ENCODE assay signal across 12 cellular contexts in genomic region chr13:74243637-74244526, GRCh38.
A peak's percentile ranks its signal among the peaks of the same experiment; 100 is the strongest.
DNase-seq lines count a peak whose midpoint lies in the region; ATAC-seq and TF ChIP-seq lines count a peak whose summit lies in the region.
"Had no signal": no experiment of that assay in that cellular context is flagged by ENCODE, and none has a peak within 500 bp of the region (broad histone marks: within the 10 kb centered on the region; RNA-seq: fewer than 3 reads in every experiment).

No MANE protein-coding gene starts in this region.

- peak; percentile 53 for DNase-seq in GM03348 (ENCODE audit: low spot score)
- DNase-seq in Peyer's patch = no peak
- DNase-seq in central memory CD8-positive, alpha-beta T cell (ENCODE audit: low spot score in 2 of 2) = no peak
- peak; percentile 49 for DNase-seq in non-pigmented ciliary epithelial cell (ENCODE audit: low read depth)
- no peak for DNase-seq in lower leg skin (ENCODE audit: low spot score in 2 of 2)
- no peak for DNase-seq in MV-4-11 (lab: John Stamatoyannopoulos, UW)
- DNase-seq: amniotic stem cell, gastrocnemius medialis, H7, NCI-H146 had no signal

- H3K27me3 Mint-ChIP-seq in central memory CD8-positive, alpha-beta T cell = no peaks in the 10 kb centered on the region

- H3K27ac ChIP-seq in Peyer's patch = peak overlapping the region; percentile 33 to 79 (median 42)
- H3K27ac ChIP-seq: gastrocnemius medialis had no signal

- peak; percentile 89 for ATAC-seq in central memory CD8-positive, alpha-beta T cell (replicated peaks; ENCODE audit: extremely low read depth, poor library complexity, severe bottlenecking)
- ATAC-seq in GM18498 (IDR thresholded peaks at IDR 0.05; ENCODE audit: unreplicated experiment) = no peak
- ATAC-seq: gastrocnemius medialis had no signal

- no peaks in the 10 kb centered on the region for H3K9me3 ChIP-seq in Peyer's patch
- H3K9me3 ChIP-seq: gastrocnemius medialis had no signal

- H3K4me3 ChIP-seq in Peyer's patch = no peak overlapping the region
- H3K4me3 ChIP-seq in lower leg skin (ENCODE audit: low read depth, poor library complexity, severe bottlenecking) = no peak overlapping the region
- H3K4me3 ChIP-seq: gastrocnemius medialis had no signal

- no peaks in the 10 kb centered on the region for H3K36me3 ChIP-seq in Peyer's patch
- H3K36me3 ChIP-seq: gastrocnemius medialis had no signal

- H3K4me1 ChIP-seq in Peyer's patch = no peaks in the 10 kb centered on the region

- WGBS in lower leg skin, 2 donors = 77 to 82% methylated on average over 5 of the region's 5 CpGs

- H3K4me1 Mint-ChIP-seq in central memory CD8-positive, alpha-beta T cell = peaks cover 70% of the 10 kb centered on the region
- H3K4me1 Mint-ChIP-seq: memory B cell had no signal

- no peaks in the 10 kb centered on the region for H3K9me3 Mint-ChIP-seq in central memory CD8-positive, alpha-beta T cell

- no peaks in the 10 kb centered on the region for H3K27me3 ChIP-seq in Peyer's patch
- H3K27me3 ChIP-seq: gastrocnemius medialis had no signal

- peak overlapping the region; percentile 71 for H3K4me3 Mint-ChIP-seq in central memory CD8-positive, alpha-beta T cell
- H3K4me3 Mint-ChIP-seq: memory B cell had no signal

- TF ChIP-seq CTCF in Peyer's patch (IDR thresholded peaks at IDR 0.05) (no peak), lower leg skin (IDR thresholded peaks at IDR 0.05) (no peak)

- no peak for TF ChIP-seq POLR2A in Peyer's patch (IDR thresholded peaks at IDR 0.05)
- no peak for TF ChIP-seq POLR2A in lower leg skin (IDR thresholded peaks at IDR 0.05)

- peaks cover 18% of the 10 kb centered on the region for H3K36me3 Mint-ChIP-seq in central memory CD8-positive, alpha-beta T cell (ENCODE audit: insufficient read depth)
- H3K36me3 Mint-ChIP-seq: memory B cell had no signal

- peak overlapping the region; percentile 87 for H3K27ac Mint-ChIP-seq in central memory CD8-positive, alpha-beta T cell (ENCODE audit: low read depth)
- H3K27ac Mint-ChIP-seq: memory B cell had no signal

- intact Hi-C loops in lower leg skin (cut with DNase I; ENCODE audit: low total_unique reads) = no loop called here

Comparison
In these comparisons a context has a peak if more than half of its experiments do, and no peak if none do; other contexts are left out.
1. DNase-seq: peak in GM03348 (single experiment) and non-pigmented ciliary epithelial cell (single experiment); none in Peyer's patch (0 of 3), central memory CD8-positive, alpha-beta T cell (0 of 2), lower leg skin (0 of 2) and MV-4-11 (single experiment).